ENCODE assay signal across 1 cellular context in genomic region chr14:67429651-67430205, GRCh38.
TF ChIP-seq lines count a peak whose summit lies in the region.

No MANE protein-coding gene starts in this region.

TF ChIP-seq in GM23338, 12 proteins besides CTCF, POLR2A, EP300 and RAD21 (continued from another document):
- no peak for TF ChIP-seq ZNF462 (CRISPR knock-in tag; IDR thresholded peaks at IDR 0.05)
- TF ChIP-seq POLR2AphosphoS5 (IDR thresholded peaks at IDR 0.05; ENCODE audit: low read depth) = no peak
- TF ChIP-seq EZH2phosphoT487 (IDR thresholded peaks at IDR 0.05; ENCODE audit: unreplicated experiment) = no peak
- TF ChIP-seq JUNB (IDR thresholded peaks at IDR 0.05; ENCODE audit: unreplicated experiment) = no peak
- no peak for TF ChIP-seq CREB1 (CRISPR knock-in tag; IDR thresholded peaks at IDR 0.05; ENCODE audit: low read depth)
